18 cellular contexts compared by ENCODE assay signal in genomic region chr13:23695196-23695595, GRCh38.
A peak's percentile ranks its signal among the peaks of the same experiment; 100 is the strongest.
DNase-seq lines count a peak whose midpoint lies in the region; ATAC-seq and TF ChIP-seq lines count a peak whose summit lies in the region.
"Had no signal": no experiment of that assay in that cellular context is flagged by ENCODE, and none has a peak within 500 bp of the region (broad histone marks: within the 10 kb centered on the region; RNA-seq: fewer than 3 reads in every experiment).

No MANE protein-coding gene starts in this region.

- H3K27ac Mint-ChIP-seq in T-helper 2 cell treated with Interferon-gamma antibody and Interleukin-4, amounts not matched to agents 5 μg/mL and 100 μg/mL, for 36 hours, result no peak overlapping the region

- POLR2A ChIA-PET in HEK293T (lab: Yijun Ruan, JAX), result no interaction called here

- H3K4me3 Mint-ChIP-seq in T-helper 2 cell treated with Interferon-gamma antibody and Interleukin-4, amounts not matched to agents 5 μg/mL and 100 μg/mL, for 36 hours, result no peak overlapping the region

- WGBS in heart left ventricle, 4 donors, result 74 to 100% (median 79%) methylated on average over 1 to 28 of the region's 28 CpGs; no CpG with 5 or more reads in 1 of the 4 donors

- no peaks in the 10 kb centered on the region for H3K36me3 ChIP-seq in heart left ventricle
- no peaks in the 10 kb centered on the region for H3K36me3 ChIP-seq in HUES6 (ENCODE audit: control insufficient read depth, insufficient read depth, low read length)
- H3K36me3 ChIP-seq in subcutaneous abdominal adipose tissue (ENCODE audit: control insufficient read depth in 5 of 5, insufficient read depth in 5 of 5, low read length in 5 of 5), result no peaks in the 10 kb centered on the region
- H3K36me3 ChIP-seq: MG63, upper lobe of right lung had no signal

- H3K27me3 Mint-ChIP-seq in T-helper 2 cell treated with Interferon-gamma antibody and Interleukin-4, amounts not matched to agents 5 μg/mL and 100 μg/mL, for 36 hours (ENCODE audit: low read depth), result peaks cover 12% of the 10 kb centered on the region

- TF ChIP-seq POLR2A in heart left ventricle (IDR thresholded peaks at IDR 0.05), result no peak

- H3K4me1 Mint-ChIP-seq in T-helper 2 cell treated with Interferon-gamma antibody and Interleukin-4, amounts not matched to agents 5 μg/mL and 100 μg/mL, for 36 hours (ENCODE audit: low read depth), result peaks cover 14% of the 10 kb centered on the region

- no peaks in the 10 kb centered on the region for H3K36me3 Mint-ChIP-seq in T-helper 2 cell treated with Interferon-gamma antibody and Interleukin-4, amounts not matched to agents 5 μg/mL and 100 μg/mL, for 36 hours (ENCODE audit: low read depth)

- CTCF ChIA-PET in HEK293T (lab: Yijun Ruan, JAX), result no interaction called here

- no peaks in the 10 kb centered on the region for H3K9me3 Mint-ChIP-seq in T-helper 2 cell treated with Interferon-gamma antibody and Interleukin-4, amounts not matched to agents 5 μg/mL and 100 μg/mL, for 36 hours

- peak overlapping the region in 3 of 12 donors; percentile 25 to 26 (median 26) for H3K4me3 ChIP-seq in heart left ventricle
- H3K4me3 ChIP-seq in HUES6 (ENCODE audit: low read depth, low read length), result peak overlapping the region; percentile 27; the same call in 1 of the 2 replicates
- H3K4me3 ChIP-seq in subcutaneous abdominal adipose tissue (ENCODE audit: low read depth in 1 of 5, low read length in 5 of 5), result peak overlapping the region in 4 of 5 donors; percentile 17 to 48 (median 32)
- H3K4me3 ChIP-seq: GM23248, MG63, mucosa of descending colon had no signal

- no peak for TF ChIP-seq CTCF in heart left ventricle (IDR thresholded peaks at IDR 0.05)

- H3K27ac ChIP-seq in heart left ventricle (peak overlapping the region in 1 of 12 donors; percentile 74), HUES6 (ENCODE audit: low read depth, low read length) (no peak overlapping the region), subcutaneous abdominal adipose tissue (ENCODE audit: low read depth, low read length) (no peak overlapping the region)
- H3K27ac ChIP-seq: dorsolateral prefrontal cortex, GM23248, upper lobe of right lung had no signal

- DNase-seq in Right ventricle myocardium superior, result no peak
- no peak for DNase-seq in heart left ventricle
- DNase-seq in HEK293T (ENCODE audit: extremely low spot score), result no peak
- no peak for DNase-seq in stimulated activated CD8-positive, alpha-beta memory T cell treated with anti-CD3 and anti-CD28 coated beads, Interleukin-4, amount 100 ng/mL, for 48 hours
- DNase-seq in T-helper 2 cell treated with Interferon-gamma antibody and Interleukin-4, amounts not matched to agents 5 μg/mL and 100 μg/mL, for 36 hours (ENCODE audit: low spot score), result no peak
- DNase-seq: anterior cingulate cortex, C1 segment of cervical spinal cord, dorsolateral prefrontal cortex, foreskin melanocyte, GM23248, hippocampal formation, MG63, NCI-H1694 had no signal

- H3K27me3 ChIP-seq in heart left ventricle (no peaks in the 10 kb centered on the region), HUES6 (ENCODE audit: control insufficient read depth, insufficient read depth, low read length) (no peaks in the 10 kb centered on the region), subcutaneous abdominal adipose tissue (ENCODE audit: control insufficient read depth in 5 of 5, insufficient read depth in 4 of 5, low read length in 5 of 5) (no peaks in the 10 kb centered on the region)
- H3K27me3 ChIP-seq: dorsolateral prefrontal cortex, MG63, upper lobe of right lung had no signal

- ATAC-seq in Right ventricle myocardium superior (ENCODE audit: poor library complexity) (peak; percentile 10), heart left ventricle (no peak), esophagus mucosa (peak; percentile 4)

- H3K9ac ChIP-seq in HUES6 (ENCODE audit: low read length) (no peak overlapping the region), subcutaneous abdominal adipose tissue (ENCODE audit: low read length in 5 of 5) (peak overlapping the region in 2 of 5 donors; percentile 56)
- H3K9ac ChIP-seq: GM23248 had no signal

- no peaks in the 10 kb centered on the region for H3K9me3 ChIP-seq in heart left ventricle
- H3K9me3 ChIP-seq in HUES6 (ENCODE audit: control insufficient read depth, insufficient read depth, low read depth, low read length), result no peaks in the 10 kb centered on the region
- H3K9me3 ChIP-seq in subcutaneous abdominal adipose tissue (ENCODE audit: control insufficient read depth in 5 of 5, low read length in 5 of 5), result no peaks in the 10 kb centered on the region
- H3K9me3 ChIP-seq: MG63, mucosa of descending colon, upper lobe of right lung had no signal

- H3K4me1 ChIP-seq in heart left ventricle (peaks cover 0 to 25% (median 9%) of the 10 kb centered on the region in 12 donors), HUES6 (ENCODE audit: control insufficient read depth, insufficient read depth, low read length) (peaks cover 13% of the 10 kb centered on the region), subcutaneous abdominal adipose tissue (ENCODE audit: control insufficient read depth in 5 of 5, insufficient read depth in 5 of 5, low read length in 5 of 5) (peaks cover 3 to 27% (median 25%) of the 10 kb centered on the region in 5 donors)

- intact Hi-C loops in Right ventricle myocardium superior (cut with DNase I) (no loop called here), heart left ventricle (cut with DNase I) (loop anchor here in 1 of 10 donors (5.0 kb wide), 1 partner anchor 38 kb away; no protein-coding TSS in a partner anchor)

TF ChIP-seq in HEK293T, 16 proteins besides CTCF, POLR2A, EP300 and RAD21:
- TF ChIP-seq SUZ12 (IDR thresholded peaks at IDR 0.05) (no peak), HDGF (IDR thresholded peaks at IDR 0.05; ENCODE audit: borderline replicate concordance) (no peak), ARNT (IDR thresholded peaks at IDR 0.05) (no peak), NFRKB (IDR thresholded peaks at IDR 0.05) (no peak), L3MBTL2 (conservative IDR thresholded peaks at IDR 0.05) (no peak), BHLHE40 (IDR thresholded peaks at IDR 0.05; ENCODE audit: borderline replicate concordance) (no peak)

Comparison
In these comparisons a context has a peak if more than half of its experiments do, and no peak if none do; other contexts are left out.
1. ATAC-seq: peak in Right ventricle myocardium superior (single experiment) and esophagus mucosa (single experiment); none in heart left ventricle (0 of 4).